ENCODE assay signal across 1 cellular context in the genomic region with DNA sequence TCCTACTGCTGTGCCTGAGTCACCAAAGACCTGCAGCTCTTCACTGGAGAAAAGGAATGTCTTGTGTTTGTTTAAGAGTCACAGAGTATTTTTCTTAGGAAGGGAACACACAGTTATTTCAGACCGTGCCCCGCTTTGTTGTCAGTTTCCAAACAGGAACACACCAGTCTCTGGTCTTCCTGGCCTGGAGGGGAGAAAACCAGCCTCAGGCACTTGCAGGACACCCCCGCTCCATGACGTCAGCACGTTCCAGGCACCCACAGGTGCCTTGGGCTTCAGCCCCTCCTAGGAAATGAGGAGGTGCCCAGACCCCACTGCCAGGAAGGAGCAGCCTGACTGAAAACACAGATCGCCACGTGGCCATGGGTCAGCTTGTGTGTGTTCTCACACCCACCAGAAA.
TF ChIP-seq lines count a peak whose summit lies in the region.

No MANE protein-coding gene starts in this region.

TF ChIP-seq in endothelial cell of umbilical vein, 7 proteins besides CTCF, POLR2A, EP300 and RAD21:
- TF ChIP-seq EZH2 (IDR thresholded peaks at IDR 0.05; ENCODE audit: borderline replicate concordance, low read depth, low read length, severe bottlenecking): no peak
- no peak for TF ChIP-seq POLR2AphosphoS5 (IDR thresholded peaks at IDR 0.05; ENCODE audit: insufficient read depth, low read depth, low read length)
- TF ChIP-seq JUN (IDR thresholded peaks at IDR 0.05; ENCODE audit: borderline replicate concordance, insufficient read depth, insufficient read length, low read depth): no peak
- TF ChIP-seq GATA2 (IDR thresholded peaks at IDR 0.05; ENCODE audit: insufficient read depth, insufficient read length, low read depth, low read length): no peak
- peak; percentile 10 for TF ChIP-seq MYC (IDR thresholded peaks at IDR 0.05; ENCODE audit: low read depth, low read length)
- TF ChIP-seq, protein P1, sequence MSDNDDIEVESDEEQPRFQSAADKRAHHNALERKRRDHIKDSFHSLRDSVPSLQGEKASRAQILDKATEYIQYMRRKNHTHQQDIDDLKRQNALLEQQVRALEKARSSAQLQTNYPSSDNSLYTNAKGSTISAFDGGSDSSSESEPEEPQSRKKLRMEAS (IDR thresholded peaks at IDR 0.05; ENCODE audit: insufficient read depth, insufficient read length): peak; percentile 37
- no peak for TF ChIP-seq FOS (IDR thresholded peaks at IDR 0.05; ENCODE audit: borderline replicate concordance, insufficient read depth, low read length)
